Comparison of ENCODE assay signal across 8 cellular contexts in genomic region chr19:49590971-49591730, GRCh38. TPM values are rescaled to one million over a fixed set of nuclear protein-coding genes. Genes with fewer than 3 reads are reported as not detected.
A peak's percentile ranks its signal among the peaks of the same experiment; 100 is the strongest.
DNase-seq lines count a peak whose midpoint lies in the region; ATAC-seq and TF ChIP-seq lines count a peak whose summit lies in the region.

TSS of gene PRR12 (plus strand) at chr19:49591182. CDS start at chr19:49591655, 473 bp downstream.

- in situ Hi-C loops in Panc1 (cut with HindIII; ENCODE audit: low pct_unique_long_range_greater_than_20kb, low sequenced_read_pairs) = no loop called here

- H3K9ac ChIP-seq in mucosa of stomach (ENCODE audit: low read length) = peak within 1 kb of the TSS; percentile 64

- H3K36me3 Mint-ChIP-seq in stimulated activated naive CD8-positive, alpha-beta T cell treated with anti-CD3 and anti-CD28 coated beads, Interleukin-15, Interleukin-2, amounts not matched to agents 100 ng/mL and 50 ng/mL, for 24 hours (ENCODE audit: low read depth) = peaks cover 11% of the 10 kb centered on the region

- CTCF ChIA-PET in Panc1 (lab: Charles Lee) = no interaction called here

- ATAC-seq in Panc1 (peak; percentile 29; the same call in 1 of the 2 replicates), HG02981 (IDR thresholded peaks at IDR 0.05; ENCODE audit: unreplicated experiment) (no peak)

- no TSS peak for BruUV-seq in Panc1 (replicated peaks; lab: Mats Ljungman, UMichigan)

- peaks cover 4% of the 10 kb centered on the region; the same call in 1 of the 2 replicates for H3K36me3 ChIP-seq in Panc1 (ENCODE audit: control insufficient read depth, insufficient read depth, low read length)
- peaks cover 19 to 22% (median 22%) of the 10 kb centered on the region in 4 donors for H3K36me3 ChIP-seq in esophagus muscularis mucosa
- no peaks in the 10 kb centered on the region for H3K36me3 ChIP-seq in mucosa of stomach (ENCODE audit: control insufficient read depth, insufficient read depth, low read length)

- POLR2A ChIA-PET in Panc1 (lab: Charles Lee) = no interaction called here

- no peak for TF ChIP-seq CTCF in Panc1 (IDR thresholded peaks at IDR 0.05)
- no peak for TF ChIP-seq CTCF in esophagus muscularis mucosa (IDR thresholded peaks at IDR 0.05)

- no peaks in the 10 kb centered on the region for H3K27me3 Mint-ChIP-seq in stimulated activated naive CD8-positive, alpha-beta T cell treated with anti-CD3 and anti-CD28 coated beads, Interleukin-15, Interleukin-2, amounts not matched to agents 100 ng/mL and 50 ng/mL, for 24 hours

- H3K4me3 Mint-ChIP-seq in stimulated activated naive CD8-positive, alpha-beta T cell treated with anti-CD3 and anti-CD28 coated beads, Interleukin-15, Interleukin-2, amounts not matched to agents 100 ng/mL and 50 ng/mL, for 24 hours = peak within 1 kb of the TSS; percentile 94

- H3K27ac ChIP-seq in Panc1 (ENCODE audit: low read length) (peak within 1 kb of the TSS; percentile 88), esophagus muscularis mucosa (replicated peaks in 1 of 4) (peak within 1 kb of the TSS; percentile 84 to 96 (median 94))

- H3K9me3 ChIP-seq in Panc1 (ENCODE audit: control insufficient read depth, insufficient read depth, low read depth, low read length) = no peaks in the 10 kb centered on the region
- H3K9me3 ChIP-seq in esophagus muscularis mucosa = no peaks in the 10 kb centered on the region
- H3K9me3 ChIP-seq in mucosa of stomach (ENCODE audit: control insufficient read depth, low read length) = no peaks in the 10 kb centered on the region

- no peak for TF ChIP-seq RAD21 in Ishikawa (IDR thresholded peaks at IDR 0.05; ENCODE audit: low read depth)

- H3K4me3 ChIP-seq in Panc1 (ENCODE audit: low read depth in 2 of 2, low read length in 2 of 2) = peak within 1 kb of the TSS; percentile 67 to 77
- peak within 1 kb of the TSS; percentile 85 to 96 (median 92) for H3K4me3 ChIP-seq in esophagus muscularis mucosa
- H3K4me3 ChIP-seq in mucosa of stomach (ENCODE audit: low read length) = peak within 1 kb of the TSS; percentile 77

- 0% methylated on average over 25 of the region's 66 CpGs for WGBS in esophagus muscularis mucosa

- H3K4me1 Mint-ChIP-seq in stimulated activated naive CD8-positive, alpha-beta T cell treated with anti-CD3 and anti-CD28 coated beads, Interleukin-15, Interleukin-2, amounts not matched to agents 100 ng/mL and 50 ng/mL, for 24 hours (ENCODE audit: low read depth) = peaks cover 34% of the 10 kb centered on the region

- H3K4me1 ChIP-seq in Panc1 (ENCODE audit: control insufficient read depth, insufficient read depth, low read length) (peaks cover 8% of the 10 kb centered on the region), esophagus muscularis mucosa (peaks cover 22 to 48% (median 44%) of the 10 kb centered on the region in 4 donors), mucosa of stomach (ENCODE audit: control insufficient read depth, insufficient read depth, low read length) (peaks cover 20% of the 10 kb centered on the region)

- H3K27ac Mint-ChIP-seq in stimulated activated naive CD8-positive, alpha-beta T cell treated with anti-CD3 and anti-CD28 coated beads, Interleukin-15, Interleukin-2, amounts not matched to agents 100 ng/mL and 50 ng/mL, for 24 hours = peak within 1 kb of the TSS; percentile 91

- H3K9me3 Mint-ChIP-seq in stimulated activated naive CD8-positive, alpha-beta T cell treated with anti-CD3 and anti-CD28 coated beads, Interleukin-15, Interleukin-2, amounts not matched to agents 100 ng/mL and 50 ng/mL, for 24 hours = no peaks in the 10 kb centered on the region

- intact Hi-C loops in Panc1 (cut with micrococcal nuclease; ENCODE audit: unreplicated experiment) (no loop called here), esophagus muscularis mucosa (cut with DNase I) (loop anchor here (5.0 kb wide), 1 partner anchor 86 kb away; the partner anchor contains the start of gene PRMT1)

- peak; percentile 6 for DNase-seq in DMS114 treated with DMSO at 0.1 percent for 48 hours (lab: John Stamatoyannopoulos, UW; ENCODE audit: unreplicated experiment)
- DNase-seq in Panc1 (ENCODE audit: low read depth, low spot score) = no peak
- peak; percentile 59 for DNase-seq in activated T-helper 1 cell treated with Interleukin-2 at 50 U/mL for 16 hours (ENCODE audit: low read depth)
- peak; percentile 94 for DNase-seq in esophagus muscularis mucosa (ENCODE audit: extremely low spot score)

- TF ChIP-seq POLR2A in esophagus muscularis mucosa (IDR thresholded peaks at IDR 0.05; ENCODE audit: low read depth) = no peak

- no peak for TF ChIP-seq EP300 in Ishikawa (IDR thresholded peaks at IDR 0.05; ENCODE audit: borderline replicate concordance)
- TF ChIP-seq EP300 in esophagus muscularis mucosa (IDR thresholded peaks at IDR 0.05) = no peak

- H3K27me3 ChIP-seq in Panc1 (ENCODE audit: control insufficient read depth, insufficient read depth, low read length) (no peaks in the 10 kb centered on the region), esophagus muscularis mucosa (no peaks in the 10 kb centered on the region), mucosa of stomach (ENCODE audit: control insufficient read depth, insufficient read depth, low read length) (no peaks in the 10 kb centered on the region)

TF ChIP-seq in Ishikawa, 13 proteins besides CTCF, POLR2A, EP300 and RAD21:
- TF ChIP-seq YY1 (IDR thresholded peaks at IDR 0.05; ENCODE audit: low read depth) = peak; percentile 86
- TF ChIP-seq TAF1 (IDR thresholded peaks at IDR 0.05; ENCODE audit: low read depth) = peak; percentile 61
- peak; percentile 62; the same call in 1 of the 2 replicates for TF ChIP-seq ZBTB7A (IDR thresholded peaks at IDR 0.05; ENCODE audit: low read depth)
- no peak; the same call in 1 of the 2 replicates for TF ChIP-seq MAX (IDR thresholded peaks at IDR 0.05)
- no peak for TF ChIP-seq NFIC (IDR thresholded peaks at IDR 0.05)
- no peak for TF ChIP-seq USF1 (IDR thresholded peaks at IDR 0.05)

RNA-seq across cellular contexts. Expression of gene PRR12, which starts in this region (rescaled TPM):
- total RNA-seq in Panc1 (2021; ENCODE audit: unreplicated experiment) = 22.9 TPM
- 23.1 TPM for polyA plus RNA-seq in Panc1 (2012; ENCODE audit: insufficient read length)
- total RNA-seq in esophagus muscularis mucosa = 10 to 100 TPM in 3 of 4 donors, 1 to 10 TPM in 1; 9.4 to 29.1 (median 16.3) TPM
